ENCODE assay signal across 8 cellular contexts in genomic region chr11:113874096-113874919, GRCh38. TPM values are rescaled to one million over a fixed set of nuclear protein-coding genes. Genes with fewer than 3 reads are reported as not detected.
DNase-seq lines count a peak whose midpoint lies in the region; ATAC-seq, FAIRE-seq and TF ChIP-seq lines count a peak whose summit lies in the region.

No MANE protein-coding gene starts in this region.

- peak overlapping the region; percentile 91 to 98 for H3K4me3 Mint-ChIP-seq in activated T-cell treated with anti-CD3 and anti-CD28 coated beads, Interleukin-2, amount 50 U/mL, for 72 hours

- 70% methylated on average over 26 of the region's 26 CpGs for WGBS in esophagus muscularis mucosa

- H3K27ac Mint-ChIP-seq in activated T-cell treated with anti-CD3 and anti-CD28 coated beads, Interleukin-2, amount 50 U/mL, for 72 hours = peak overlapping the region; percentile 95

- H3K9me3 Mint-ChIP-seq in activated T-cell treated with anti-CD3 and anti-CD28 coated beads, Interleukin-2, amount 50 U/mL, for 72 hours = peaks cover 0 to 1% of the 10 kb centered on the region in 2 donors

- no peaks in the 10 kb centered on the region for H3K36me3 ChIP-seq in Peyer's patch
- no peaks in the 10 kb centered on the region for H3K36me3 ChIP-seq in esophagus muscularis mucosa
- H3K36me3 ChIP-seq in osteoblast (ENCODE audit: insufficient read depth, low read length) = no peaks in the 10 kb centered on the region

- TF ChIP-seq POLR2A in Peyer's patch (IDR thresholded peaks at IDR 0.05) (no peak), esophagus muscularis mucosa (IDR thresholded peaks at IDR 0.05; ENCODE audit: low read depth) (no peak)

- no peak for DNase-seq in activated T-cell treated with anti-CD3 and anti-CD28 coated beads, Interleukin-2, amount 50 U/mL, for 72 hours
- DNase-seq in activated T-cell treated with anti-CD3 and anti-CD28 coated beads, Interleukin-2, amount 50 U/mL, for 48 hours = no peak
- DNase-seq in Peyer's patch (no peak), esophagus muscularis mucosa (ENCODE audit: extremely low spot score) (no peak), osteoblast (ENCODE audit: insufficient read length, low spot score, missing footprints) (peak; percentile 85), A172 (ENCODE audit: low spot score) (no peak), D721Med (ENCODE audit: insufficient read length, low spot score) (no peak)

- H3K4me3 ChIP-seq in Peyer's patch (peak overlapping the region; percentile 68 to 93 (median 85)), esophagus muscularis mucosa (peak overlapping the region; percentile 69 to 92 (median 80)), osteoblast (ENCODE audit: insufficient read depth, low read length) (peak overlapping the region; percentile 78)

- H3K4me1 ChIP-seq in Peyer's patch (peaks cover 0 to 14% (median 5%) of the 10 kb centered on the region in 4 donors), esophagus muscularis mucosa (peaks cover 22 to 52% (median 48%) of the 10 kb centered on the region in 4 donors), osteoblast (ENCODE audit: insufficient read depth, low read length) (peaks cover 5% of the 10 kb centered on the region)

- H3K9me3 ChIP-seq in Peyer's patch = no peaks in the 10 kb centered on the region
- no peaks in the 10 kb centered on the region for H3K9me3 ChIP-seq in esophagus muscularis mucosa
- H3K9me3 ChIP-seq in osteoblast (ENCODE audit: low read depth, low read length) = no peaks in the 10 kb centered on the region

- TF ChIP-seq EP300 in esophagus muscularis mucosa (IDR thresholded peaks at IDR 0.05) = no peak

- H2AFZ ChIP-seq in osteoblast (ENCODE audit: low read length) = peak overlapping the region; percentile 83

- H3K4me1 Mint-ChIP-seq in activated T-cell treated with anti-CD3 and anti-CD28 coated beads, Interleukin-2, amount 50 U/mL, for 72 hours (ENCODE audit: low read depth) = peaks cover 60% of the 10 kb centered on the region

- TF ChIP-seq CTCF in Peyer's patch (IDR thresholded peaks at IDR 0.05) (no peak), esophagus muscularis mucosa (IDR thresholded peaks at IDR 0.05) (no peak), osteoblast (IDR thresholded peaks at IDR 0.05; ENCODE audit: extremely low read depth, low read depth, low read length) (no peak), D721Med (IDR thresholded peaks at IDR 0.05; ENCODE audit: insufficient read depth, missing control alignments) (no peak)

- intact Hi-C loops in esophagus muscularis mucosa (cut with DNase I) = no loop called here

- H3K79me2 ChIP-seq in osteoblast (ENCODE audit: insufficient read depth, low read length) = peaks cover 9% of the 10 kb centered on the region

- H3K27me3 ChIP-seq in Peyer's patch (no peaks in the 10 kb centered on the region), esophagus muscularis mucosa (no peaks in the 10 kb centered on the region), osteoblast (ENCODE audit: insufficient read depth, low read length) (no peaks in the 10 kb centered on the region)

- no peak for ATAC-seq in activated T-cell treated with anti-CD3 and anti-CD28 coated beads, Interleukin-2, amount 50 U/mL, for 72 hours (replicated peaks in 1 of 2)
- ATAC-seq in esophagus mucosa = no peak

- FAIRE-seq in D721Med (lab: Jason Lieb, UNC) = no peak

- no peaks in the 10 kb centered on the region for H3K27me3 Mint-ChIP-seq in activated T-cell treated with anti-CD3 and anti-CD28 coated beads, Interleukin-2, amount 50 U/mL, for 72 hours (ENCODE audit: low read depth)

- peak overlapping the region; percentile 88 for H3K4me2 ChIP-seq in osteoblast (ENCODE audit: insufficient read depth, low read length)

- peaks cover 6% of the 10 kb centered on the region for H4K20me1 ChIP-seq in osteoblast (ENCODE audit: insufficient read depth, low read length)

- H3K36me3 Mint-ChIP-seq in activated T-cell treated with anti-CD3 and anti-CD28 coated beads, Interleukin-2, amount 50 U/mL, for 72 hours (ENCODE audit: insufficient read depth in 2 of 2) = peaks cover 1 to 10% of the 10 kb centered on the region in 2 donors

- H3K27ac ChIP-seq in Peyer's patch = peak overlapping the region; percentile 88 to 92 (median 88)
- peak overlapping the region; percentile 87 to 95 (median 90) for H3K27ac ChIP-seq in esophagus muscularis mucosa (replicated peaks in 1 of 4)
- peak overlapping the region; percentile 54 for H3K27ac ChIP-seq in osteoblast (ENCODE audit: low read depth, low read length)

RNA-seq across cellular contexts. Expression of gene USP28, which starts 1.1 kb away (rescaled TPM):
- total RNA-seq in activated T-cell treated with anti-CD3 and anti-CD28 coated beads, Interleukin-2, amount 50 U/mL, for 72 hours = 10 to 100 TPM; 42.6 to 43.5 TPM
- 10 to 100 TPM in 3 of 4 donors, 1 to 10 TPM in 1; 7.8 to 64.4 (median 20.6) TPM for total RNA-seq in Peyer's patch
- total RNA-seq in esophagus muscularis mucosa = 10 to 100 TPM; 25.2 to 45.9 (median 35.3) TPM
- total RNA-seq in osteoblast = 21.8 and 31.5 TPM in 2 replicates
- 15.9 and 16.8 TPM in 2 replicates for total RNA-seq in A172 (2014; rRNA removed; shearing (Covaris generic))
- total RNA-seq in esophagus mucosa = 15.3 TPM

RNA-seq across cellular contexts. Expression of gene HTR3B, which starts 30.3 kb away (rescaled TPM):
- total RNA-seq in activated T-cell treated with anti-CD3 and anti-CD28 coated beads, Interleukin-2, amount 50 U/mL, for 72 hours = not detected
- total RNA-seq in Peyer's patch = under 1 TPM in 1 of 4 donors, not detected in 3; 0.76 TPM
- not detected for total RNA-seq in esophagus muscularis mucosa
- total RNA-seq in osteoblast = not detected in 2 replicates
- total RNA-seq in A172 (2014; rRNA removed; shearing (Covaris generic)) = not detected in 2 replicates
- 0.28 TPM for total RNA-seq in esophagus mucosa
